In the genomic region with DNA sequence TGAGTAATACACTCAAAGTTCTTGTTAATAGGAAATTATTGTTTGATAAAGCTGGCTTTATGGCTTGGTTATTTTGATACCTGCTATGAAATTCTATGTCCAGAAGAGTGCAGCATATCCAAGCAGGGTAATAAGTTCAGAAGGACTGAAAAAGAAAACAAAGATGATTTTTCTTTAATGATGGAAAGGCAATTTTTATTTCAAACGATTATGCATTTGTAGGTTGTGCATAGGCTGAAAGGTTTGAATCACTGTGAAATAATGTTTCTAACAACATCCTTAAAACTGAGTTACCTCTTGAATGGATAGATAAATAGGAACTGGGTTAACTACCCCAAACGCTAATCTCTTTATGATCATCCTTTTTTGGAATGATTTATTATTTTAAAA, we compare ENCODE assay signal across 7 cellular contexts. TPM values are rescaled to one million over a fixed set of nuclear protein-coding genes. Genes with fewer than 3 reads are reported as not detected.
DNase-seq lines count a peak whose midpoint lies in the region; ATAC-seq and TF ChIP-seq lines count a peak whose summit lies in the region.

No MANE protein-coding gene starts in this region.

- H3K4me1 ChIP-seq in right lobe of liver = peaks cover 0 to 7% (median 0%) of the 10 kb centered on the region in 4 donors

- peak; percentile 41 for TF ChIP-seq CTCF in GM06990 (IDR thresholded peaks at IDR 0.05; ENCODE audit: insufficient read depth, low read length, poor library complexity, severe bottlenecking)
- peak; percentile 43 to 68 (median 59) for TF ChIP-seq CTCF in right lobe of liver (IDR thresholded peaks at IDR 0.05)

- no peaks in the 10 kb centered on the region for H3K9me3 ChIP-seq in right lobe of liver

- H3K27me3 ChIP-seq in GM06990 (replicated peaks; ENCODE audit: control insufficient read depth, insufficient read depth, low read length) (no peaks in the 10 kb centered on the region), right lobe of liver (no peaks in the 10 kb centered on the region)

- TF ChIP-seq POLR2A in right lobe of liver (IDR thresholded peaks at IDR 0.05) = no peak

- intact Hi-C loops in right lobe of liver (cut with DNase I) = no loop called here

- WGBS in right lobe of liver (ENCODE audit: insufficient coverage, low coverage, low lambda C conversion rate, missing lambda C conversion rate) = 25% methylated on average over 2 of the region's 2 CpGs

- no peak for DNase-seq in GM06990 (ENCODE audit: extremely low read depth, insufficient read length)
- peak; percentile 77 for DNase-seq in NAMALWA (ENCODE audit: low spot score)
- DNase-seq in amniotic epithelial cell (ENCODE audit: low read depth) = peak; percentile 61
- DNase-seq in right lobe of liver = no peak
- DNase-seq in stimulated activated CD4-positive, alpha-beta T cell treated with anti-CD3 and anti-CD28 coated beads, Interleukin-4, amount 100 ng/mL, for 24 hours = no peak

- H3K27ac ChIP-seq in right lobe of liver = peak overlapping the region in 2 of 3 donors; percentile 95 to 98

- ATAC-seq in right lobe of liver (no peak), GM18858 (IDR thresholded peaks at IDR 0.05; ENCODE audit: unreplicated experiment) (no peak), HG02970 (IDR thresholded peaks at IDR 0.05; ENCODE audit: low FRiP score, unreplicated experiment) (no peak)

- H3K4me3 ChIP-seq in GM06990 (replicated peaks; ENCODE audit: low read depth, low read length) (peak overlapping the region; percentile 71), right lobe of liver (peak overlapping the region; percentile 76 to 93 (median 88))

- H3K36me3 ChIP-seq in GM06990 (ENCODE audit: control insufficient read depth, insufficient read depth, low read length) (no peaks in the 10 kb centered on the region), right lobe of liver (no peaks in the 10 kb centered on the region)

RNA-seq across cellular contexts. Expression of gene MAN1A1, which starts 1.4 kb away (rescaled TPM):
- 100 to 1,000 TPM; 109 to 191 (median 139) TPM for total RNA-seq in right lobe of liver

Comparison
In these comparisons a context has a peak if more than half of its experiments do, and no peak if none do; other contexts are left out.
1. DNase-seq: peak in NAMALWA (single experiment) and amniotic epithelial cell (single experiment); none in GM06990 (single experiment), right lobe of liver (0 of 3) and stimulated activated CD4-positive, alpha-beta T cell treated with anti-CD3 and anti-CD28 coated beads, Interleukin-4, amount 100 ng/mL, for 24 hours (single experiment).